In the genomic region with DNA sequence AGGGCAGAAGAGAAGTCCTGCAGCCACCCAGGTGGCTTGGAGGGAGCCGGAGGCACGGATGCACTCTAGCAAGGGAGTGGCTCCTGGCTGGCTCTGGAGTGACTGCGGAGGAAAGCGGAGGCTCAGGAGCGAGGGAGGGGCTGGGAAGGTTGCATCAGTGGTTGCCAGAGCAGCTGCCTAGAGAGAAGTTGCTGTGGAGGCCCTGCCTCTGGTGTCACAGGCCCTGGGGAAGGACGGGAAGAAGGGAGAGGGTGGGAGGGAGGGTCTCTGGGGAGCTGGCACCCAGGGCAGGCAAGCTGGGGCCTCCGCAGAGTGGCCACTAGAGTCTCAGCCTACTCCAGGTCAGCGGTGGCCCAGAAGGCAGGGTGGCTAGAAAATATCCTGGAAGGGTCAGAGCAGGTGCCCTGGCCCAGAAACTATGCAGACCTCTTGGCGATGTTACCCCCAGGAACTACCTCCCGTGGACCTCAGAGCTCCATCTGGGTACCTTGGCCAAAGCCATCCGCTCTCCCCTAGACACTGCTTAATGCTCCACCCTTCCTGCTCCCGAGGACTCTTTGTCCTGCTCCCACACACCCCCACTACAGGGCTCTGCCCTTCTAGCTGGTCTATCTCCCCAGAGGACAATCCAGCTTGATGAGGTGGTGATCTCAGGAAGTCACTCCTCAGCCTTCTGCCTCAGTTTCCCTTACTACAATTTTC, we compare ENCODE assay signal across 27 cellular contexts.
DNase-seq lines count a peak whose midpoint lies in the region; ATAC-seq and TF ChIP-seq lines count a peak whose summit lies in the region.
"Had no signal": no experiment of that assay in that cellular context is flagged by ENCODE, and none has a peak within 500 bp of the region (broad histone marks: within the 10 kb centered on the region; RNA-seq: fewer than 3 reads in every experiment).

No MANE protein-coding gene starts in this region.

- H3K4me3 Mint-ChIP-seq in Caco-2 (ENCODE audit: unreplicated experiment) (no peak overlapping the region), WTC11 (peak overlapping the region; percentile 47)
- H3K4me3 Mint-ChIP-seq: activated CD4-positive, alpha-beta T cell treated with anti-CD3 and anti-CD28 coated beads, Interleukin-2, amount 10 ng/mL, durations not matched to agents 7 days and 5 days; activated naive CD8-positive, alpha-beta T cell; HFFc6; memory B cell; nephron progenitor cell; stimulated activated naive CD8-positive, alpha-beta T cell treated with anti-CD3 and anti-CD28 coated beads, Interleukin-15, amount 100 ng/mL, for 72 hours had no signal

- H3K4me1 ChIP-seq in Caco-2: peaks cover 7% of the 10 kb centered on the region; the same call in 1 of the 2 replicates
- H3K4me1 ChIP-seq in BE2C: no peaks in the 10 kb centered on the region
- H3K4me1 ChIP-seq: parathyroid adenoma had no signal

- no peaks in the 10 kb centered on the region for H3K27me3 Mint-ChIP-seq in Caco-2 (ENCODE audit: insufficient read depth, unreplicated experiment)
- peaks cover 50% of the 10 kb centered on the region for H3K27me3 Mint-ChIP-seq in WTC11 (ENCODE audit: low read depth)
- H3K27me3 Mint-ChIP-seq: activated naive CD8-positive, alpha-beta T cell had no signal

- no TSS peak for BruUV-seq in Caco-2 (replicated peaks; lab: Mats Ljungman, UMichigan)

- H3K9me3 Mint-ChIP-seq in Caco-2 (ENCODE audit: unreplicated experiment): no peaks in the 10 kb centered on the region
- no peaks in the 10 kb centered on the region for H3K9me3 Mint-ChIP-seq in WTC11
- H3K9me3 Mint-ChIP-seq: activated CD4-positive, alpha-beta T cell treated with anti-CD3 and anti-CD28 coated beads, Interleukin-2, amount 10 ng/mL, durations not matched to agents 7 days and 5 days; HFFc6; memory B cell; nephron progenitor cell; stimulated activated naive CD8-positive, alpha-beta T cell treated with anti-CD3 and anti-CD28 coated beads, Interleukin-15, amount 100 ng/mL, for 72 hours had no signal

- no peak for DNase-seq in Caco-2
- peak; percentile 89 for DNase-seq in H7
- peak; percentile 69 for DNase-seq in WTC11 (ENCODE audit: low spot score)
- DNase-seq in islet precursor cell: peak; percentile 79
- no peak for DNase-seq in BE2C
- DNase-seq in substantia nigra (lab: John Stamatoyannopoulos, UW): no peak
- DNase-seq: activated CD4-positive, alpha-beta T cell treated with anti-CD3 and anti-CD28 coated beads, Interleukin-2, amount 10 ng/mL, durations not matched to agents 7 days and 5 days; activated effector memory CD4-positive, alpha-beta T cell treated with anti-CD3 and anti-CD28 coated beads, Interleukin-2, amount 50 U/mL, for 16 hours; COR-L47; DMS79; HFFc6; KBM-7; NCI-H1092; NCI-H187 treated with DMSO at 0.1 percent for 48 hours; NCI-H446; NCI-H82; nephron progenitor cell; stimulated activated naive CD8-positive, alpha-beta T cell treated with anti-CD3 and anti-CD28 coated beads, Interleukin-15, amount 100 ng/mL, for 72 hours; T1000; uterus had no signal

- POLR2A ChIA-PET in Caco-2 (lab: Charles Lee): no interaction called here
- POLR2A ChIA-PET in WTC11 (lab: Charles Lee): interaction anchor here (1.0 kb wide), 1 partner anchor 24 kb away, joined by 3 read pairs; no protein-coding TSS in a partner anchor

- H3K36me3 Mint-ChIP-seq in Caco-2 (ENCODE audit: insufficient read depth, unreplicated experiment) (no peaks in the 10 kb centered on the region), WTC11 (no peaks in the 10 kb centered on the region)
- H3K36me3 Mint-ChIP-seq: activated naive CD8-positive, alpha-beta T cell; memory B cell had no signal

- H3K27me3 ChIP-seq in Caco-2 (replicated peaks; ENCODE audit: control insufficient read depth, insufficient read depth, low read length) (no peaks in the 10 kb centered on the region), H7 (ENCODE audit: control insufficient read depth, insufficient read depth, low read length) (peaks cover 46% of the 10 kb centered on the region), BE2C (peaks cover 26% of the 10 kb centered on the region)

- H3K27ac ChIP-seq in substantia nigra (ENCODE audit: low read depth, low read length, poor library complexity, severe bottlenecking): no peak overlapping the region
- H3K27ac ChIP-seq: parathyroid adenoma, right atrium auricular region, uterus had no signal

- H3K4me3 ChIP-seq in Caco-2 (ENCODE audit: low read depth, low read length): no peak overlapping the region
- H3K4me3 ChIP-seq in H7 (ENCODE audit: insufficient read depth, low read depth, low read length): no peak overlapping the region
- H3K4me3 ChIP-seq in BE2C (ENCODE audit: low read depth, low read length): no peak overlapping the region
- H3K4me3 ChIP-seq: right atrium auricular region, smooth muscle cell, uterus had no signal

- TF ChIP-seq CTCF in Caco-2 (IDR thresholded peaks at IDR 0.05; ENCODE audit: insufficient read depth in 1 of 2, low read depth in 1 of 2, low read length in 1 of 2, severe bottlenecking in 1 of 2, unreplicated experiment in 1 of 2) (no peak), WTC11 (IDR thresholded peaks at IDR 0.05) (no peak), BE2C (IDR thresholded peaks at IDR 0.05; ENCODE audit: low read depth, low read length) (no peak)

- H3K9me3 ChIP-seq in Caco-2 (no peaks in the 10 kb centered on the region), BE2C (no peaks in the 10 kb centered on the region)
- H3K9me3 ChIP-seq: right atrium auricular region, uterus had no signal

- intact Hi-C loops in Caco-2 (cut with micrococcal nuclease; ENCODE audit: unreplicated experiment): no loop called here

- H3K36me3 ChIP-seq in Caco-2 (ENCODE audit: control insufficient read depth, insufficient read depth, low read length) (no peaks in the 10 kb centered on the region), H7 (replicated peaks; ENCODE audit: control insufficient read depth, insufficient read depth, low read length) (no peaks in the 10 kb centered on the region), BE2C (no peaks in the 10 kb centered on the region)
- H3K36me3 ChIP-seq: right atrium auricular region, uterus had no signal

- H3K4me1 Mint-ChIP-seq in Caco-2 (ENCODE audit: low read depth, unreplicated experiment) (no peaks in the 10 kb centered on the region), WTC11 (peaks cover 67% of the 10 kb centered on the region)

- CTCF ChIA-PET in Caco-2 (lab: Charles Lee): no interaction called here
- CTCF ChIA-PET in WTC11 (lab: Charles Lee): interaction anchor here (0.5 to 5.0 kb wide), 8 partner anchors 11 to 1100 kb away, joined by 3 to 61 read pairs (median 6); a partner anchor contains a TSS

- H3K27ac Mint-ChIP-seq in Caco-2 (ENCODE audit: unreplicated experiment) (peak overlapping the region; percentile 20), WTC11 (peak overlapping the region; percentile 63)
- H3K27ac Mint-ChIP-seq: activated CD4-positive, alpha-beta T cell treated with anti-CD3 and anti-CD28 coated beads, Interleukin-2, amount 10 ng/mL, durations not matched to agents 7 days and 5 days; activated naive CD8-positive, alpha-beta T cell; HFFc6; memory B cell; nephron progenitor cell; stimulated activated naive CD8-positive, alpha-beta T cell treated with anti-CD3 and anti-CD28 coated beads, Interleukin-15, amount 100 ng/mL, for 72 hours had no signal

- ATAC-seq in WTC11: peak; percentile 1; the same call in 1 of the 2 replicates
- ATAC-seq in HG02870 (IDR thresholded peaks at IDR 0.05; ENCODE audit: unreplicated experiment): no peak
- ATAC-seq: left lobe of liver; stimulated activated naive CD8-positive, alpha-beta T cell treated with anti-CD3 and anti-CD28 coated beads, Interleukin-15, amount 100 ng/mL, for 72 hours had no signal

TF ChIP-seq in WTC11, 78 proteins besides CTCF, POLR2A, EP300 and RAD21:
- 0 out of 2 replicates have a peak, but pooled peaks have one; percentile 77 for TF ChIP-seq ZNF396 (CRISPR knock-in tag; IDR thresholded peaks at IDR 0.05; ENCODE audit: borderline replicate concordance)
- TF ChIP-seq, protein P1, sequence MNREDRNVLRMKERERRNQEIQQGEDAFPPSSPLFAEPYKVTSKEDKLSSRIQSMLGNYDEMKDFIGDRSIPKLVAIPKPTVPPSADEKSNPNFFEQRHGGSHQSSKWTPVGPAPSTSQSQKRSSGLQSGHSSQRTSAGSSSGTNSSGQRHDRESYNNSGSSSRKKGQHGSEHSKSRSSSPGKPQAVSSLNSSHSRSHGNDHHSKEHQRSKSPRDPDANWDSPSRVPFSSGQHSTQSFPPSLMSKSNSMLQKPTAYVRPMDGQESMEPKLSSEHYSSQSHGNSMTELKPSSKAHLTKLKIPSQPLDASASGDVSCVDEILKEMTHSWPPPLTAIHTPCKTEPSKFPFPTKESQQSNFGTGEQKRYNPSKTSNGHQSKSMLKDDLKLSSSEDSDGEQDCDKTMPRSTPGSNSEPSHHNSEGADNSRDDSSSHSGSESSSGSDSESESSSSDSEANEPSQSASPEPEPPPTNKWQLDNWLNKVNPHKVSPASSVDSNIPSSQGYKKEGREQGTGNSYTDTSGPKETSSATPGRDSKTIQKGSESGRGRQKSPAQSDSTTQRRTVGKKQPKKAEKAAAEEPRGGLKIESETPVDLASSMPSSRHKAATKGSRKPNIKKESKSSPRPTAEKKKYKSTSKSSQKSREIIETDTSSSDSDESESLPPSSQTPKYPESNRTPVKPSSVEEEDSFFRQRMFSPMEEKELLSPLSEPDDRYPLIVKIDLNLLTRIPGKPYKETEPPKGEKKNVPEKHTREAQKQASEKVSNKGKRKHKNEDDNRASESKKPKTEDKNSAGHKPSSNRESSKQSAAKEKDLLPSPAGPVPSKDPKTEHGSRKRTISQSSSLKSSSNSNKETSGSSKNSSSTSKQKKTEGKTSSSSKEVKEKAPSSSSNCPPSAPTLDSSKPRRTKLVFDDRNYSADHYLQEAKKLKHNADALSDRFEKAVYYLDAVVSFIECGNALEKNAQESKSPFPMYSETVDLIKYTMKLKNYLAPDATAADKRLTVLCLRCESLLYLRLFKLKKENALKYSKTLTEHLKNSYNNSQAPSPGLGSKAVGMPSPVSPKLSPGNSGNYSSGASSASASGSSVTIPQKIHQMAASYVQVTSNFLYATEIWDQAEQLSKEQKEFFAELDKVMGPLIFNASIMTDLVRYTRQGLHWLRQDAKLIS (CRISPR knock-in tag; IDR thresholded peaks at IDR 0.05; ENCODE audit: borderline replicate concordance): no peak

Comparison
In these comparisons a context has a peak if more than half of its experiments do, and no peak if none do; other contexts are left out.
1. DNase-seq: peak in H7 (single experiment), WTC11 (single experiment) and islet precursor cell (single experiment); none in Caco-2 (0 of 2), BE2C (single experiment) and substantia nigra (0 of 49).